ENCODE assay signal across 1 cellular context in genomic region chr9:128688501-128689292, GRCh38.
TF ChIP-seq lines count a peak whose summit lies in the region.

A gene with protein sequence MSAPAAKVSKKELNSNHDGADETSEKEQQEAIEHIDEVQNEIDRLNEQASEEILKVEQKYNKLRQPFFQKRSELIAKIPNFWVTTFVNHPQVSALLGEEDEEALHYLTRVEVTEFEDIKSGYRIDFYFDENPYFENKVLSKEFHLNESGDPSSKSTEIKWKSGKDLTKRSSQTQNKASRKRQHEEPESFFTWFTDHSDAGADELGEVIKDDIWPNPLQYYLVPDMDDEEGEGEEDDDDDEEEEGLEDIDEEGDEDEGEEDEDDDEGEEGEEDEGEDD (plus strand): TSS chr9:128689222. CDS start chr9:128689583, 361 bp downstream.

TF ChIP-seq in K562, 482 proteins besides CTCF, POLR2A, EP300 and RAD21 (continued from another document and continues in another):
- TF ChIP-seq, protein P1, sequence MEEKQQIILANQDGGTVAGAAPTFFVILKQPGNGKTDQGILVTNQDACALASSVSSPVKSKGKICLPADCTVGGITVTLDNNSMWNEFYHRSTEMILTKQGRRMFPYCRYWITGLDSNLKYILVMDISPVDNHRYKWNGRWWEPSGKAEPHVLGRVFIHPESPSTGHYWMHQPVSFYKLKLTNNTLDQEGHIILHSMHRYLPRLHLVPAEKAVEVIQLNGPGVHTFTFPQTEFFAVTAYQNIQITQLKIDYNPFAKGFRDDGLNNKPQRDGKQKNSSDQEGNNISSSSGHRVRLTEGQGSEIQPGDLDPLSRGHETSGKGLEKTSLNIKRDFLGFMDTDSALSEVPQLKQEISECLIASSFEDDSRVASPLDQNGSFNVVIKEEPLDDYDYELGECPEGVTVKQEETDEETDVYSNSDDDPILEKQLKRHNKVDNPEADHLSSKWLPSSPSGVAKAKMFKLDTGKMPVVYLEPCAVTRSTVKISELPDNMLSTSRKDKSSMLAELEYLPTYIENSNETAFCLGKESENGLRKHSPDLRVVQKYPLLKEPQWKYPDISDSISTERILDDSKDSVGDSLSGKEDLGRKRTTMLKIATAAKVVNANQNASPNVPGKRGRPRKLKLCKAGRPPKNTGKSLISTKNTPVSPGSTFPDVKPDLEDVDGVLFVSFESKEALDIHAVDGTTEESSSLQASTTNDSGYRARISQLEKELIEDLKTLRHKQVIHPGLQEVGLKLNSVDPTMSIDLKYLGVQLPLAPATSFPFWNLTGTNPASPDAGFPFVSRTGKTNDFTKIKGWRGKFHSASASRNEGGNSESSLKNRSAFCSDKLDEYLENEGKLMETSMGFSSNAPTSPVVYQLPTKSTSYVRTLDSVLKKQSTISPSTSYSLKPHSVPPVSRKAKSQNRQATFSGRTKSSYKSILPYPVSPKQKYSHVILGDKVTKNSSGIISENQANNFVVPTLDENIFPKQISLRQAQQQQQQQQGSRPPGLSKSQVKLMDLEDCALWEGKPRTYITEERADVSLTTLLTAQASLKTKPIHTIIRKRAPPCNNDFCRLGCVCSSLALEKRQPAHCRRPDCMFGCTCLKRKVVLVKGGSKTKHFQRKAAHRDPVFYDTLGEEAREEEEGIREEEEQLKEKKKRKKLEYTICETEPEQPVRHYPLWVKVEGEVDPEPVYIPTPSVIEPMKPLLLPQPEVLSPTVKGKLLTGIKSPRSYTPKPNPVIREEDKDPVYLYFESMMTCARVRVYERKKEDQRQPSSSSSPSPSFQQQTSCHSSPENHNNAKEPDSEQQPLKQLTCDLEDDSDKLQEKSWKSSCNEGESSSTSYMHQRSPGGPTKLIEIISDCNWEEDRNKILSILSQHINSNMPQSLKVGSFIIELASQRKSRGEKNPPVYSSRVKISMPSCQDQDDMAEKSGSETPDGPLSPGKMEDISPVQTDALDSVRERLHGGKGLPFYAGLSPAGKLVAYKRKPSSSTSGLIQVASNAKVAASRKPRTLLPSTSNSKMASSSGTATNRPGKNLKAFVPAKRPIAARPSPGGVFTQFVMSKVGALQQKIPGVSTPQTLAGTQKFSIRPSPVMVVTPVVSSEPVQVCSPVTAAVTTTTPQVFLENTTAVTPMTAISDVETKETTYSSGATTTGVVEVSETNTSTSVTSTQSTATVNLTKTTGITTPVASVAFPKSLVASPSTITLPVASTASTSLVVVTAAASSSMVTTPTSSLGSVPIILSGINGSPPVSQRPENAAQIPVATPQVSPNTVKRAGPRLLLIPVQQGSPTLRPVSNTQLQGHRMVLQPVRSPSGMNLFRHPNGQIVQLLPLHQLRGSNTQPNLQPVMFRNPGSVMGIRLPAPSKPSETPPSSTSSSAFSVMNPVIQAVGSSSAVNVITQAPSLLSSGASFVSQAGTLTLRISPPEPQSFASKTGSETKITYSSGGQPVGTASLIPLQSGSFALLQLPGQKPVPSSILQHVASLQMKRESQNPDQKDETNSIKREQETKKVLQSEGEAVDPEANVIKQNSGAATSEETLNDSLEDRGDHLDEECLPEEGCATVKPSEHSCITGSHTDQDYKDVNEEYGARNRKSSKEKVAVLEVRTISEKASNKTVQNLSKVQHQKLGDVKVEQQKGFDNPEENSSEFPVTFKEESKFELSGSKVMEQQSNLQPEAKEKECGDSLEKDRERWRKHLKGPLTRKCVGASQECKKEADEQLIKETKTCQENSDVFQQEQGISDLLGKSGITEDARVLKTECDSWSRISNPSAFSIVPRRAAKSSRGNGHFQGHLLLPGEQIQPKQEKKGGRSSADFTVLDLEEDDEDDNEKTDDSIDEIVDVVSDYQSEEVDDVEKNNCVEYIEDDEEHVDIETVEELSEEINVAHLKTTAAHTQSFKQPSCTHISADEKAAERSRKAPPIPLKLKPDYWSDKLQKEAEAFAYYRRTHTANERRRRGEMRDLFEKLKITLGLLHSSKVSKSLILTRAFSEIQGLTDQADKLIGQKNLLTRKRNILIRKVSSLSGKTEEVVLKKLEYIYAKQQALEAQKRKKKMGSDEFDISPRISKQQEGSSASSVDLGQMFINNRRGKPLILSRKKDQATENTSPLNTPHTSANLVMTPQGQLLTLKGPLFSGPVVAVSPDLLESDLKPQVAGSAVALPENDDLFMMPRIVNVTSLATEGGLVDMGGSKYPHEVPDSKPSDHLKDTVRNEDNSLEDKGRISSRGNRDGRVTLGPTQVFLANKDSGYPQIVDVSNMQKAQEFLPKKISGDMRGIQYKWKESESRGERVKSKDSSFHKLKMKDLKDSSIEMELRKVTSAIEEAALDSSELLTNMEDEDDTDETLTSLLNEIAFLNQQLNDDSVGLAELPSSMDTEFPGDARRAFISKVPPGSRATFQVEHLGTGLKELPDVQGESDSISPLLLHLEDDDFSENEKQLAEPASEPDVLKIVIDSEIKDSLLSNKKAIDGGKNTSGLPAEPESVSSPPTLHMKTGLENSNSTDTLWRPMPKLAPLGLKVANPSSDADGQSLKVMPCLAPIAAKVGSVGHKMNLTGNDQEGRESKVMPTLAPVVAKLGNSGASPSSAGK (IDR thresholded peaks at IDR 0.05), result no peak
- TF ChIP-seq ZNF408 (CRISPR knock-in tag; IDR thresholded peaks at IDR 0.05; ENCODE audit: low read depth) (no peak), BRF2 (IDR thresholded peaks at IDR 0.05; ENCODE audit: borderline replicate concordance, insufficient read depth, insufficient read length) (no peak), PHB (CRISPR knock-in tag; IDR thresholded peaks at IDR 0.05) (peak; percentile 97), HNRNPUL1 (IDR thresholded peaks at IDR 0.05; ENCODE audit: low read length) (no peak), FOXK1 (CRISPR knock-in tag; IDR thresholded peaks at IDR 0.05; ENCODE audit: borderline replicate concordance) (no peak; the same call in 1 of the 2 replicates), GABPA (tag; conservative IDR thresholded peaks at IDR 0.05; ENCODE audit: low read depth) (no peak), THAP12 (CRISPR knock-in tag; IDR thresholded peaks at IDR 0.05) (peak; percentile 96; the same call in 1 of the 2 replicates), CTBP1 (IDR thresholded peaks at IDR 0.05; ENCODE audit: borderline replicate concordance) (peak; percentile 100), POLR2AphosphoS2 (IDR thresholded peaks at IDR 0.05; ENCODE audit: low read length) (no peak), MAFG (tag; conservative IDR thresholded peaks at IDR 0.05) (no peak), TAF7 (tag; IDR thresholded peaks at IDR 0.05) (peak; percentile 40; the same call in 1 of the 2 replicates), KLF1 (tag; IDR thresholded peaks at IDR 0.05) (0 out of 2 replicates have a peak, but pooled peaks have one; percentile 33), ELF4 (CRISPR knock-in tag; IDR thresholded peaks at IDR 0.05) (no peak), ZNF282 (CRISPR knock-in tag; IDR thresholded peaks at IDR 0.05) (0 out of 2 replicates have a peak, but pooled peaks have one; percentile 44), SMAD1 (IDR thresholded peaks at IDR 0.05; ENCODE audit: low read depth, low read length, partially characterized antibody) (peak; percentile 88), ZNF165 (CRISPR knock-in tag; IDR thresholded peaks at IDR 0.05; ENCODE audit: borderline replicate concordance) (peak; percentile 86; the same call in 1 of the 2 replicates), SP2 (IDR thresholded peaks at IDR 0.05; ENCODE audit: extremely low read depth, low read depth, low read length, poor library complexity, severe bottlenecking) (no peak), ZFP91 (CRISPR knock-in tag; IDR thresholded peaks at IDR 0.05) (no peak), CHCHD3 (CRISPR knock-in tag; IDR thresholded peaks at IDR 0.05) (no peak)
- TF ChIP-seq, protein P2, sequence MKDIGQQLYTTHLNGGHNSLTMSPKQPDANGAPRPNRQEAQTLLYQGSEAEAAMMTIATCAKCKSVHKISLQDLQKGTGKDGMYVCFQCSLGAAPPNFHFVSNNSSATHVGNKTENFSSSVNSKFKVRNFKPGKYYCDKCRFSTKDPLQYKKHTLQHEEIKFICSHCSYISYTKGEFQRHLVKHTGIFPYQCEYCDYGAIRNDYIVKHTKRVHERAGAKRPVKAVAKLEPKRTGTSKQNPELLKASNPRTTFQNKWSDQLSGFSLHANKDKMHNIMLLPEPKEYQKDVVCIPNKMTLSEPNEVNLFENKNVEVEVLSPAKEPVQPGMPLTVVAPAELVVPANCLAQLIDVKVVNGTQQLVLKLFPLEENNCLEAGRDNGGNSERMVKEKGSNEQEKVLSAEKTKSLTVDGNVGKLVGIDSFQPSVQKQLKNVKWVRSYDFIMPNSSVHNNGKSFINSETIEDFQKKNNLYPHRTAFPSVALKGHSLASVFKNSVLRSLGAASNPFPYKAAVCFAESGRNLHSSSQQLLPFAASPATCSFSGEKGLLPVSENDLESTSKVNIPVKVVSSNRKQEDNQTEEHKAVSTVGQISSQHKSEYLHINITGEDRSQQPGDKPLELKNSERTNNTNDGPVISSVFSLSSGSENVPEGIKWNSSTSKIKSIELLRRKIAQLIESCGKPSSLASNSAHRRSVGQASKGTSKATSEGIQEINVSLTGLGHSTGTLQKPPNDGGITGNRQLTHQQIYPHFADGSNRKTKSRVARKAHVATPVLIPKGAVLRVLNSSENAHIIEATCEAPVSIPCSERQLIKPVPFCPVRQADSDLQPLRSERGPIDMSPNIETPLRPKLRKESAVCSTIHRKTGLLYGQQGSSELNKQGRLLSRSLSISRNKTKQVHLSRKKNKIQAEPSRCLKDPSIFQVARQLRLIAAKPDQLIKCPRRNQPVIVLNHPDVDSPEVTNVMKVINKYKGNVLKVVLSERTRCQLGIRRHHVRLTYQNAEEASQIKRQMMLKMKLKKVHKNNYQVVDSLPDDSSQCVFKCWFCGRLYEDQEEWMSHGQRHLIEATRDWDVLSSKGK (CRISPR knock-in tag; IDR thresholded peaks at IDR 0.05), result no peak
- TF ChIP-seq, protein P3, sequence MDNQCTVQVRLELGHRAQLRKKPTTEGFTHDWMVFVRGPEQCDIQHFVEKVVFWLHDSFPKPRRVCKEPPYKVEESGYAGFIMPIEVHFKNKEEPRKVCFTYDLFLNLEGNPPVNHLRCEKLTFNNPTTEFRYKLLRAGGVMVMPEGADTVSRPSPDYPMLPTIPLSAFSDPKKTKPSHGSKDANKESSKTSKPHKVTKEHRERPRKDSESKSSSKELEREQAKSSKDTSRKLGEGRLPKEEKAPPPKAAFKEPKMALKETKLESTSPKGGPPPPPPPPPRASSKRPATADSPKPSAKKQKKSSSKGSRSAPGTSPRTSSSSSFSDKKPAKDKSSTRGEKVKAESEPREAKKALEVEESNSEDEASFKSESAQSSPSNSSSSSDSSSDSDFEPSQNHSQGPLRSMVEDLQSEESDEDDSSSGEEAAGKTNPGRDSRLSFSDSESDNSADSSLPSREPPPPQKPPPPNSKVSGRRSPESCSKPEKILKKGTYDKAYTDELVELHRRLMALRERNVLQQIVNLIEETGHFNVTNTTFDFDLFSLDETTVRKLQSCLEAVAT (IDR thresholded peaks at IDR 0.05), result 0 out of 4 replicates have a peak, but pooled peaks of 1 of the 2 experiments have one; percentile 37
- TF ChIP-seq, protein P4, sequence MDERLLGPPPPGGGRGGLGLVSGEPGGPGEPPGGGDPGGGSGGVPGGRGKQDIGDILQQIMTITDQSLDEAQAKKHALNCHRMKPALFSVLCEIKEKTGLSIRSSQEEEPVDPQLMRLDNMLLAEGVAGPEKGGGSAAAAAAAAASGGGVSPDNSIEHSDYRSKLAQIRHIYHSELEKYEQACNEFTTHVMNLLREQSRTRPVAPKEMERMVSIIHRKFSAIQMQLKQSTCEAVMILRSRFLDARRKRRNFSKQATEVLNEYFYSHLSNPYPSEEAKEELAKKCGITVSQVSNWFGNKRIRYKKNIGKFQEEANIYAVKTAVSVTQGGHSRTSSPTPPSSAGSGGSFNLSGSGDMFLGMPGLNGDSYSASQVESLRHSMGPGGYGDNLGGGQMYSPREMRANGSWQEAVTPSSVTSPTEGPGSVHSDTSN (CRISPR knock-in tag; IDR thresholded peaks at IDR 0.05; ENCODE audit: low read depth), result no peak
- TF ChIP-seq, protein P4 (tag; conservative IDR thresholded peaks at IDR 0.05; ENCODE audit: low read depth), result no peak
- TF ChIP-seq, protein P5, sequence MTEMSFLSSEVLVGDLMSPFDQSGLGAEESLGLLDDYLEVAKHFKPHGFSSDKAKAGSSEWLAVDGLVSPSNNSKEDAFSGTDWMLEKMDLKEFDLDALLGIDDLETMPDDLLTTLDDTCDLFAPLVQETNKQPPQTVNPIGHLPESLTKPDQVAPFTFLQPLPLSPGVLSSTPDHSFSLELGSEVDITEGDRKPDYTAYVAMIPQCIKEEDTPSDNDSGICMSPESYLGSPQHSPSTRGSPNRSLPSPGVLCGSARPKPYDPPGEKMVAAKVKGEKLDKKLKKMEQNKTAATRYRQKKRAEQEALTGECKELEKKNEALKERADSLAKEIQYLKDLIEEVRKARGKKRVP (CRISPR knock-in tag; IDR thresholded peaks at IDR 0.05), result peak; percentile 64; the same call in 1 of the 2 replicates
